ENCODE assay signal across 1 cellular context in genomic region chr6:83518946-83519489, GRCh38.
TF ChIP-seq lines count a peak whose summit lies in the region.

No MANE protein-coding gene starts in this region.

TF ChIP-seq in GM23338, 12 proteins besides CTCF, POLR2A, EP300 and RAD21 (continued from another document):
- TF ChIP-seq ZNF462 (CRISPR knock-in tag; IDR thresholded peaks at IDR 0.05) = no peak
- TF ChIP-seq POLR2AphosphoS5 (IDR thresholded peaks at IDR 0.05; ENCODE audit: low read depth) = no peak
